Comparison of ENCODE assay signal across 1 cellular context in genomic region chr20:37337208-37337955, GRCh38.
TF ChIP-seq lines count a peak whose summit lies in the region.

No MANE protein-coding gene starts in this region.

TF ChIP-seq in HepG2, 621 proteins besides CTCF, POLR2A, EP300 and RAD21 (continued from another document and continues in another):
- TF ChIP-seq HMGXB3 (CRISPR knock-in tag; IDR thresholded peaks at IDR 0.05; ENCODE audit: borderline replicate concordance): no peak; the same call in 1 of the 2 replicates
- TF ChIP-seq TBP (CRISPR knock-in tag; IDR thresholded peaks at IDR 0.05): no peak
- no peak for TF ChIP-seq KIAA2018 (CRISPR knock-in tag; IDR thresholded peaks at IDR 0.05; ENCODE audit: borderline replicate concordance)
- peak; percentile 63; the same call in 1 of the 2 replicates for TF ChIP-seq POGZ (CRISPR knock-in tag; IDR thresholded peaks at IDR 0.05)
- TF ChIP-seq ZBTB7B (CRISPR knock-in tag; IDR thresholded peaks at IDR 0.05): peak; percentile 75; the same call in 1 of the 2 replicates
- no peak for TF ChIP-seq MTERF4 (CRISPR knock-in tag; IDR thresholded peaks at IDR 0.05)
- TF ChIP-seq TFAP4 (IDR thresholded peaks at IDR 0.05; ENCODE audit: borderline replicate concordance, low read depth): peak; percentile 23; the same call in 1 of the 2 replicates
- TF ChIP-seq ZKSCAN1 (IDR thresholded peaks at IDR 0.05; ENCODE audit: low read length): no peak
- peak; percentile 76; the same call in 1 of the 2 replicates for TF ChIP-seq PITX1 (CRISPR knock-in tag; IDR thresholded peaks at IDR 0.05)
- peak; percentile 45; the same call in 1 of the 2 replicates for TF ChIP-seq ZNF451 (CRISPR knock-in tag; IDR thresholded peaks at IDR 0.05)
- TF ChIP-seq ZNF549 (CRISPR knock-in tag; IDR thresholded peaks at IDR 0.05): no peak
- no peak for TF ChIP-seq SIX4 (CRISPR knock-in tag; IDR thresholded peaks at IDR 0.05)
- TF ChIP-seq ZNF543 (CRISPR knock-in tag; IDR thresholded peaks at IDR 0.05): 0 out of 2 replicates have a peak, but pooled peaks have one; percentile 29
- peak; percentile 83 for TF ChIP-seq RARA (CRISPR knock-in tag; IDR thresholded peaks at IDR 0.05)
- TF ChIP-seq RERE (CRISPR knock-in tag; IDR thresholded peaks at IDR 0.05; ENCODE audit: low read depth): no peak
- peak; percentile 40; the same call in 1 of the 2 replicates for TF ChIP-seq ZNF264 (CRISPR knock-in tag; IDR thresholded peaks at IDR 0.05)
- TF ChIP-seq MXI1 (IDR thresholded peaks at IDR 0.05; ENCODE audit: borderline replicate concordance, low read depth, low read length): peak; percentile 59; the same call in 1 of the 3 replicates
- no peak for TF ChIP-seq SIX1 (CRISPR knock-in tag; IDR thresholded peaks at IDR 0.05; ENCODE audit: borderline replicate concordance)
- no peak for TF ChIP-seq ZNF557 (CRISPR knock-in tag; IDR thresholded peaks at IDR 0.05)
- peak; percentile 60; the same call in 1 of the 2 replicates for TF ChIP-seq KDM1A (CRISPR knock-in tag; IDR thresholded peaks at IDR 0.05)
- TF ChIP-seq MNT (IDR thresholded peaks at IDR 0.05): no peak
- TF ChIP-seq SMARCE1 (IDR thresholded peaks at IDR 0.05; ENCODE audit: borderline replicate concordance): no peak
- TF ChIP-seq GZF1 (CRISPR knock-in tag; IDR thresholded peaks at IDR 0.05): no peak
- peak; percentile 56 for TF ChIP-seq UBTF (CRISPR knock-in tag; IDR thresholded peaks at IDR 0.05)
- TF ChIP-seq ZNF3 (CRISPR knock-in tag; IDR thresholded peaks at IDR 0.05): no peak
